In the genomic region with DNA sequence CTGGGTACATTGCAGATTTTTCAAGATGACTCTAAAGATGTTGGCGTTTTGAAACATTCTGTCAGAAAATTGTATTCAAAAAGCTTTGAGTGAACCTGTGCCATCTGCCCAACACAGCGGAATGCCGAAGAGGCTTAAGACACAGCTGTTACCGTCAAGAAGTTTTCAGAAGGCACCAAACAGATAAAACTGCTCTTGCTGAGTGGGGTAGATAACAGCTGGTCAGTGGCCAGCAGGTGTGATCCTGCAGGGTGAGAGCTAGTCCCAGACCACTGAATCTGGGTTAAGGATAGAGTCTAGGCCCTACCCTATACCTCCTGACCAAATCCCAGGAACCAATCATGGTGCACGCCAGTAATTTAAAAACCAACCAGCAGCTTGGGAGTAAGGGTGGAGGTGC, we compare ENCODE assay signal across 12 cellular contexts.
"Had no signal": no experiment of that assay in that cellular context is flagged by ENCODE, and none has a peak within 500 bp of the region (broad histone marks: within the 10 kb centered on the region; RNA-seq: fewer than 3 reads in every experiment).

No MANE protein-coding gene starts in this region.

- ATAC-seq: left colon; naive thymus-derived CD8-positive, alpha-beta T cell; stimulated activated naive CD8-positive, alpha-beta T cell treated with anti-CD3 and anti-CD28 coated beads, Interleukin-15, Interleukin-2, amounts not matched to agents 100 U/mL and 50 U/mL, for 24 hours had no signal

- FAIRE-seq: urothelium cell line had no signal

- H3K27me3 Mint-ChIP-seq: type B pancreatic cell had no signal

- H3K27ac Mint-ChIP-seq: naive thymus-derived CD8-positive, alpha-beta T cell; type B pancreatic cell had no signal

- H3K9me3 Mint-ChIP-seq: naive thymus-derived CD8-positive, alpha-beta T cell had no signal

- DNase-seq: cortex of kidney; effector CD8-positive, alpha-beta T cell; left colon; left ventricle myocardium superior; mesendoderm; naive thymus-derived CD8-positive, alpha-beta T cell; posterior cingulate gyrus; stimulated activated CD4-positive, alpha-beta T cell treated with anti-CD3 and anti-CD28 coated beads, Interleukin-2, amount 100 ng/mL, for 48 hours; stimulated activated naive CD8-positive, alpha-beta T cell treated with anti-CD3 and anti-CD28 coated beads, Interleukin-15, Interleukin-2, amounts not matched to agents 100 U/mL and 50 U/mL, for 24 hours; thyroid gland had no signal

- H3K4me1 Mint-ChIP-seq: naive thymus-derived CD8-positive, alpha-beta T cell had no signal

- H3K4me3 Mint-ChIP-seq: naive thymus-derived CD8-positive, alpha-beta T cell; type B pancreatic cell had no signal
